ENCODE assay signal across 1 cellular context in genomic region chr1:3292868-3293562, GRCh38.
TF ChIP-seq lines count a peak whose summit lies in the region.

No MANE protein-coding gene starts in this region.

TF ChIP-seq in HepG2, 621 proteins besides CTCF, POLR2A, EP300 and RAD21 (continued from another document and continues in another):
- TF ChIP-seq SMARCC2 (IDR thresholded peaks at IDR 0.05) (no peak), NR2F2 (IDR thresholded peaks at IDR 0.05; ENCODE audit: borderline replicate concordance, low read depth) (no peak; the same call in 1 of the 2 replicates), THRA (CRISPR knock-in tag; IDR thresholded peaks at IDR 0.05; ENCODE audit: borderline replicate concordance) (peak; percentile 63; the same call in 1 of the 2 replicates), ZNF572 (CRISPR knock-in tag; IDR thresholded peaks at IDR 0.05) (no peak), ZBED4 (CRISPR knock-in tag; IDR thresholded peaks at IDR 0.05; ENCODE audit: borderline replicate concordance) (peak; percentile 85; the same call in 1 of the 2 replicates), MTA1 (CRISPR knock-in tag; IDR thresholded peaks at IDR 0.05; ENCODE audit: borderline replicate concordance) (peak; percentile 32), ZNF280D (CRISPR knock-in tag; IDR thresholded peaks at IDR 0.05) (0 out of 2 replicates have a peak, but pooled peaks have one; percentile 62), ZNF720 (CRISPR knock-in tag; IDR thresholded peaks at IDR 0.05) (no peak), ZNF737 (CRISPR knock-in tag; IDR thresholded peaks at IDR 0.05; ENCODE audit: borderline replicate concordance) (no peak), ZNF3 (CRISPR knock-in tag; IDR thresholded peaks at IDR 0.05) (no peak), PPARG (CRISPR knock-in tag; conservative IDR thresholded peaks at IDR 0.05) (peak; percentile 96), ZNF232 (CRISPR knock-in tag; IDR thresholded peaks at IDR 0.05; ENCODE audit: borderline replicate concordance) (0 out of 2 replicates have a peak, but pooled peaks have one; percentile 19), ZNF292 (CRISPR knock-in tag; IDR thresholded peaks at IDR 0.05; ENCODE audit: borderline replicate concordance, low read depth) (peak; percentile 51; the same call in 1 of the 2 replicates), FOSL1 (CRISPR knock-in tag; IDR thresholded peaks at IDR 0.05; ENCODE audit: borderline replicate concordance) (peak; percentile 82; the same call in 1 of the 2 replicates), HOMEZ (CRISPR knock-in tag; IDR thresholded peaks at IDR 0.05; ENCODE audit: low read depth) (0 out of 2 replicates have a peak, but pooled peaks have one; percentile 25), ZBTB7B (CRISPR knock-in tag; IDR thresholded peaks at IDR 0.05) (peak; percentile 48; the same call in 1 of the 2 replicates), TARDBP (CRISPR knock-in tag; IDR thresholded peaks at IDR 0.05) (peak; percentile 67), ZNF337 (CRISPR knock-in tag; IDR thresholded peaks at IDR 0.05; ENCODE audit: borderline replicate concordance, low read depth) (0 out of 2 replicates have a peak, but pooled peaks have one; percentile 41), GATA4 (IDR thresholded peaks at IDR 0.05; ENCODE audit: borderline replicate concordance, low read depth) (peak; percentile 85; the same call in 1 of the 2 replicates), ISL2 (CRISPR knock-in tag; IDR thresholded peaks at IDR 0.05) (peak; percentile 50), FOXO1 (CRISPR knock-in tag; IDR thresholded peaks at IDR 0.05) (peak; percentile 88), SKI (IDR thresholded peaks at IDR 0.05; ENCODE audit: partially characterized antibody) (peak; percentile 92), ZNF468 (CRISPR knock-in tag; IDR thresholded peaks at IDR 0.05) (no peak), GFI1 (CRISPR knock-in tag; IDR thresholded peaks at IDR 0.05; ENCODE audit: borderline replicate concordance) (peak; percentile 17; the same call in 1 of the 2 replicates), CREM (IDR thresholded peaks at IDR 0.05) (peak; percentile 74), CREM (CRISPR knock-in tag; IDR thresholded peaks at IDR 0.05) (no peak), REL (CRISPR knock-in tag; conservative IDR thresholded peaks at IDR 0.05) (0 out of 2 replicates have a peak, but pooled peaks have one; percentile 67), ZNF709 (CRISPR knock-in tag; IDR thresholded peaks at IDR 0.05) (peak; percentile 76; the same call in 1 of the 2 replicates), ZNF589 (CRISPR knock-in tag; conservative IDR thresholded peaks at IDR 0.05) (peak; percentile 80; the same call in 1 of the 2 replicates), ZNF501 (CRISPR knock-in tag; IDR thresholded peaks at IDR 0.05) (peak; percentile 45), DMTF1 (CRISPR knock-in tag; IDR thresholded peaks at IDR 0.05) (no peak), HMG20B (CRISPR knock-in tag; conservative IDR thresholded peaks at IDR 0.05) (no peak), SALL2 (CRISPR knock-in tag; IDR thresholded peaks at IDR 0.05) (no peak), FOSL2 (CRISPR knock-in tag; IDR thresholded peaks at IDR 0.05) (peak; percentile 98), ZSCAN25 (CRISPR knock-in tag; IDR thresholded peaks at IDR 0.05) (peak; percentile 38; the same call in 1 of the 2 replicates), HDAC2 (CRISPR knock-in tag; IDR thresholded peaks at IDR 0.05) (peak; percentile 65), FOXP4 (CRISPR knock-in tag; IDR thresholded peaks at IDR 0.05) (peak; percentile 60; the same call in 1 of the 2 replicates), HIC2 (CRISPR knock-in tag; IDR thresholded peaks at IDR 0.05; ENCODE audit: low read depth) (no peak), FOXP1 (IDR thresholded peaks at IDR 0.05) (no peak), FOXP1 (CRISPR knock-in tag; IDR thresholded peaks at IDR 0.05) (peak; percentile 33; the same call in 1 of the 2 replicates), SNAPC5 (CRISPR knock-in tag; IDR thresholded peaks at IDR 0.05; ENCODE audit: borderline replicate concordance) (no peak), ATF7 (IDR thresholded peaks at IDR 0.05) (no peak), ATF7 (CRISPR knock-in tag; IDR thresholded peaks at IDR 0.05) (peak; percentile 36; the same call in 1 of the 2 replicates), HOXA7 (CRISPR knock-in tag; IDR thresholded peaks at IDR 0.05) (no peak; the same call in 1 of the 2 replicates), ZFAT (CRISPR knock-in tag; conservative IDR thresholded peaks at IDR 0.05) (no peak), NR1H2 (CRISPR knock-in tag; IDR thresholded peaks at IDR 0.05; ENCODE audit: borderline replicate concordance, low read depth) (no peak), ZNF878 (CRISPR knock-in tag; IDR thresholded peaks at IDR 0.05) (peak; percentile 75; the same call in 1 of the 2 replicates), NFYC (CRISPR knock-in tag; IDR thresholded peaks at IDR 0.05) (no peak; the same call in 1 of the 2 replicates), ZNF331 (CRISPR knock-in tag; IDR thresholded peaks at IDR 0.05) (peak; percentile 46; the same call in 1 of the 2 replicates), SAP130 (CRISPR knock-in tag; IDR thresholded peaks at IDR 0.05; ENCODE audit: low read depth) (peak; percentile 82), ZNF530 (CRISPR knock-in tag; IDR thresholded peaks at IDR 0.05; ENCODE audit: low read depth) (no peak), ZC3H4 (CRISPR knock-in tag; IDR thresholded peaks at IDR 0.05; ENCODE audit: borderline replicate concordance) (peak; percentile 46; the same call in 1 of the 2 replicates), ATF3 (CRISPR knock-in tag; IDR thresholded peaks at IDR 0.05) (peak; percentile 93), NR2F1 (CRISPR knock-in tag; IDR thresholded peaks at IDR 0.05) (peak in 1 of 2 experiments; percentile 33; a peak in 1 of 4 replicates)
